ENCODE assay signal across 8 cellular contexts in the genomic region with DNA sequence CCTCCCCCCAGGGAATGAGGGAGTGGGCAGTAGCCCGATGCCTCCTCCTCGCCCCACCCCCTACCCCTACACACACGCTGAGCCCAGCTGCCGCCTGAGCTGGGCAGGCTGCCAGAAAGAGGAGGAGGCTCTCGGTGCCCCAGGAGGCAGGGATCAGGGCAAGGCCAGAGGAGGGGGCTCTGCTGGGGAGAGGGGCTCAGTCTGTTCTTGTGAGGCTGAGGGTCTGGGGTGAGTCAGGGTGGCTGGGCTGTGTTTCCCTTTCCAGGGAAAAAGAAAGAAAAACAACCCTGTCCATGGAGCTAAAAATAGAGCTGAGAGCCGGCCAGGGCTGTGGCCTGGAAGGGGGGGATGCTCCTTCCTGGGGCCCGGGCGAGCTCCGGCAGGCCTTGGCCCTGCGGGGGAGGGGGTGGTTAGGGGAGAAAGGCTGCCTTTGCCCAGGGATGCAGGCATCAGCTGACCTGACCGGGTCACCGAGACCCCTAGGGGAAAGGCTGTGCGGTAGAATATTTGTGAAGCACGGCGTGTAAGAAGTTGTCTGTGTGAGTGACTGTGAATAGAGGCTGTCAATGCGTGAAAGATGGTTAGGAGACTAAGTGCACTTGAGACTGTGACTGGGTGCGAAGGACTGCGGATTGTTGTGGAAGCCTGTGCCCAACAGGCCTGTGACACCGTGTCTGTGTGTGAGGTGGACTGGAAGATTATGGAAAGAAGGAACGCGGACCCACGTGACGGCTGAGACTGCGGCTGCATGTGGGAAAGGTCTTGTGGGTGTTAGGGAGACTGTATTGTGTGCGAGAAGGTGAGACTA. TPM values are rescaled to one million over a fixed set of nuclear protein-coding genes. Genes with fewer than 3 reads are reported as not detected.
DNase-seq lines count a peak whose midpoint lies in the region; ATAC-seq, FAIRE-seq and TF ChIP-seq lines count a peak whose summit lies in the region.

No MANE protein-coding gene starts in this region.

- peaks cover 14 to 34% of the 10 kb centered on the region in 2 donors for H3K4me1 Mint-ChIP-seq in natural killer cell

- no peaks in the 10 kb centered on the region for H3K9me3 Mint-ChIP-seq in natural killer cell

- no peak for TF ChIP-seq CTCF in fibroblast of pulmonary artery (IDR thresholded peaks at IDR 0.05; ENCODE audit: low read length, missing control alignments)
- TF ChIP-seq CTCF in natural killer cell (IDR thresholded peaks at IDR 0.05), result no peak

- intact Hi-C loops in natural killer cell (cut with micrococcal nuclease), result loop anchor here (1.0 to 5.0 kb wide), 2 partner anchors 11 to 34 kb away; a partner anchor contains a TSS

- H3K36me3 Mint-ChIP-seq in natural killer cell, result no peaks in the 10 kb centered on the region

- H3K4me3 ChIP-seq in fibroblast of pulmonary artery (replicated peaks; ENCODE audit: low read depth, low read length), result peak overlapping the region; percentile 89

- FAIRE-seq in GM19239 (lab: Jason Lieb, UNC), result no peak

- peak; percentile 88 for DNase-seq in AG08395 (ENCODE audit: low spot score)
- DNase-seq in GM19239 (ENCODE audit: insufficient read length, low spot score), result peak; percentile 83
- peak; percentile 74 for DNase-seq in LoVo (ENCODE audit: low spot score)
- DNase-seq in RPMI7951 (ENCODE audit: low read depth), result peak; percentile 82
- DNase-seq in activated gamma-delta T cell treated with Interleukin-2 at 50 U/mL for 16 hours, result peak; percentile 51
- DNase-seq in fibroblast of pulmonary artery (ENCODE audit: low read depth), result peak; percentile 77
- DNase-seq in natural killer cell, result peak; percentile 35
- DNase-seq in superior temporal gyrus (ENCODE audit: extremely low spot score), result peak; percentile 90

- peak; percentile 13 to 19 (median 18) for ATAC-seq in natural killer cell

- H3K4me3 Mint-ChIP-seq in natural killer cell, result peak overlapping the region; percentile 89

- H3K27me3 Mint-ChIP-seq in natural killer cell (ENCODE audit: low read depth in 2 of 2), result peaks cover 0 to 4% of the 10 kb centered on the region in 2 donors

- H3K27ac Mint-ChIP-seq in natural killer cell, result peak overlapping the region; percentile 71 to 82

RNA-seq across cellular contexts. Expression of a gene that starts 1.2 kb away (rescaled TPM):
- 20.3 and 29.7 TPM in 2 replicates for total RNA-seq in RPMI7951 (2014; rRNA removed; shearing (Covaris generic))
- 10 to 100 TPM in 2 of 3 donors, 1 to 10 TPM in 1; 8.0 to 16.1 (median 11.7) TPM for total RNA-seq in natural killer cell

RNA-seq across cellular contexts. Expression of a gene that starts 11.0 kb away (rescaled TPM):
- 6.4 and 7.8 TPM in 2 replicates for total RNA-seq in RPMI7951 (2014; rRNA removed; shearing (Covaris generic))
- total RNA-seq in natural killer cell, result 1 to 10 TPM; 2.2 to 3.6 (median 3.3) TPM

RNA-seq across cellular contexts. Expression of a gene that starts 11.1 kb away (rescaled TPM):
- total RNA-seq in RPMI7951 (2014; rRNA removed; shearing (Covaris generic)), result 79.8 and 86.3 TPM in 2 replicates
- total RNA-seq in natural killer cell, result 10 to 100 TPM; 27.2 to 42.0 (median 33.1) TPM

RNA-seq across cellular contexts. Expression of a gene that starts 29.1 kb away (rescaled TPM):
- 0.49 and 0.84 TPM in 2 replicates for total RNA-seq in RPMI7951 (2014; rRNA removed; shearing (Covaris generic))
- total RNA-seq in natural killer cell, result 1 to 10 TPM in 1 of 3 donors, under 1 TPM in 1, not detected in 1; 0.53 to 1.7 TPM

RNA-seq across cellular contexts. Expression of a gene that starts 32.5 kb away (rescaled TPM):
- 2.0 and 2.8 TPM in 2 replicates for total RNA-seq in RPMI7951 (2014; rRNA removed; shearing (Covaris generic))
- total RNA-seq in natural killer cell, result 1 to 10 TPM in 1 of 3 donors, under 1 TPM in 2; 0.35 to 1.2 (median 0.52) TPM

Comparison
In these comparisons a context has a peak if more than half of its experiments do, and no peak if none do; other contexts are left out.
1. Peak in every context shown above with its lines: DNase-seq, ATAC-seq and H3K4me3 ChIP-seq.
2. DNase-seq: peak in every context shown above with its lines; median percentile 90 in superior temporal gyrus; 88 in AG08395; 83 in GM19239; 82 in RPMI7951; 77 in fibroblast of pulmonary artery; 74 in LoVo; 51 in activated gamma-delta T cell treated with Interleukin-2 at 50 U/mL for 16 hours; 35 in natural killer cell.